Comparison of ENCODE assay signal across 15 cellular contexts in the genomic region with DNA sequence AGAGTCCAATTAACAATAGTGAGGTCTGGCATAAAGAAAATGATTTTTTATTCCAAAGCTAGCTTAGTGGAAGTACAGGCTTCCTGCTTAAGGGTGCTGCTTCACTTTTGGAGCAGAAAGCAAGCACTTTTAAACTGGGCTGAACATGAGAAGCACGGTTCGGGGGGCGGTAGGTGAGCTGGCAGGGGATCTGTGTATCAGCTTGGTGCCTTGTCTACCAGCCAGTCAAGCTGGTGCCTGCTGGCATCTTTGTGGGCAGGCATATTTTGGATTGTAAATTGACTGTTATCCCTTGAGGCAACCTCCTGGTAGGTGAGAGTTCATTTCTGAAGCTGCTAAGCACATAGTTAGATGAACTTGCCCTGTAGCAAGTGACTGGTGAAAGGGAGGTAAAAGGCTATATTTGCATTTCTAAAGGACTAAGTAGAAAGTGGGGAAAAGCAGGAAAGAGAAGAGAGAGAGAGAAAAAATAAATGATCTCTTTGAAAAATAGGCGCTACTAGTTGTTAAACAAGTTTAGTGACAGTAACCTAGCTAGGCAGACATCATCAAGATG.
DNase-seq lines count a peak whose midpoint lies in the region; ATAC-seq and TF ChIP-seq lines count a peak whose summit lies in the region.
"Had no signal": no experiment of that assay in that cellular context is flagged by ENCODE, and none has a peak within 500 bp of the region (broad histone marks: within the 10 kb centered on the region; RNA-seq: fewer than 3 reads in every experiment).

No MANE protein-coding gene starts in this region.

- H3K79me2 ChIP-seq in mammary epithelial cell (ENCODE audit: insufficient read depth, low read length) (no peaks in the 10 kb centered on the region), PC-9 (ENCODE audit: low read depth) (no peaks in the 10 kb centered on the region)

- intact Hi-C loops in mammary epithelial cell (cut with micrococcal nuclease) = no loop called here
- intact Hi-C loops in MCF 10A (cut with micrococcal nuclease) = no loop called here
- intact Hi-C loops in PC-9 (cut with micrococcal nuclease; ENCODE audit: unreplicated experiment) = no loop called here

- H3K36me3 ChIP-seq in mammary epithelial cell (ENCODE audit: insufficient read depth, low read length) = no peaks in the 10 kb centered on the region
- no peaks in the 10 kb centered on the region for H3K36me3 ChIP-seq in PC-9 (ENCODE audit: low read depth)

- no peaks in the 10 kb centered on the region for H3K4me1 Mint-ChIP-seq in MCF 10A (ENCODE audit: insufficient read depth, unreplicated experiment)
- H3K4me1 Mint-ChIP-seq: CD14-positive monocyte had no signal

- no peaks in the 10 kb centered on the region for H3F3A ChIP-seq in PC-9 (ENCODE audit: insufficient read depth, low read depth)

- H3K27me3 ChIP-seq in mammary epithelial cell (ENCODE audit: insufficient read depth, low read length) (no peaks in the 10 kb centered on the region), PC-9 (ENCODE audit: insufficient read depth, low read depth) (no peaks in the 10 kb centered on the region)

- H3K27ac ChIP-seq in mammary epithelial cell (ENCODE audit: insufficient read depth, low read depth, low read length) (no peak overlapping the region), PC-9 (no peak overlapping the region)
- H3K27ac ChIP-seq: 22Rv1 had no signal

- DNase-seq in mammary epithelial cell = no peak
- no peak for DNase-seq in MCF 10A (ENCODE audit: unreplicated experiment)
- no peak for DNase-seq in PC-9
- DNase-seq in islet precursor cell = peak; percentile 53
- no peak for DNase-seq in NCI-H1105 (lab: John Stamatoyannopoulos, UW)
- DNase-seq: Caco-2; CD8-positive, alpha-beta T cell; DND-41; GF-D8; H7 had no signal

- H3K27me3 Mint-ChIP-seq in MCF 10A (ENCODE audit: insufficient read depth, unreplicated experiment) = no peaks in the 10 kb centered on the region

- H3K4me2 ChIP-seq in mammary epithelial cell (ENCODE audit: insufficient read depth, low read depth, low read length) (no peak overlapping the region), PC-9 (no peak overlapping the region)

- H3K4me3 ChIP-seq in mammary epithelial cell (replicated peaks in 1 of 3; ENCODE audit: insufficient read depth in 1 of 3, low read depth in 2 of 3, low read length in 3 of 3) (no peak overlapping the region), PC-9 (no peak overlapping the region)

- H3K9ac ChIP-seq in mammary epithelial cell (ENCODE audit: insufficient read depth, low read length) = no peak overlapping the region

- H3K4me3 Mint-ChIP-seq in MCF 10A (ENCODE audit: unreplicated experiment) = no peak overlapping the region
- H3K4me3 Mint-ChIP-seq: CD14-positive monocyte; CD8-positive, alpha-beta T cell had no signal

- peaks cover 15% of the 10 kb centered on the region for H3K9me3 Mint-ChIP-seq in MCF 10A (ENCODE audit: unreplicated experiment)

- peaks cover 5% of the 10 kb centered on the region for H3K36me3 Mint-ChIP-seq in MCF 10A (ENCODE audit: insufficient read depth, unreplicated experiment)
- H3K36me3 Mint-ChIP-seq: CD14-positive monocyte; CD8-positive, alpha-beta T cell had no signal

- H2AFZ ChIP-seq in mammary epithelial cell (ENCODE audit: low read depth, low read length) = peak overlapping the region; percentile 14
- H2AFZ ChIP-seq in PC-9 = peak overlapping the region; percentile 28; the same call in 1 of the 2 replicates

- H4K20me1 ChIP-seq in mammary epithelial cell (ENCODE audit: insufficient read depth, low read length) (no peaks in the 10 kb centered on the region), PC-9 (ENCODE audit: insufficient read depth) (no peaks in the 10 kb centered on the region)

- WGBS in mammary epithelial cell (ENCODE audit: low coverage, missing lambda C conversion rate) = 0% methylated on average over 4 of the region's 4 CpGs

- H3K9me3 ChIP-seq in mammary epithelial cell (replicated peaks; ENCODE audit: insufficient read depth, low read length) (no peaks in the 10 kb centered on the region), PC-9 (ENCODE audit: insufficient read depth, low read depth) (peaks cover 9% of the 10 kb centered on the region; the same call in 1 of the 2 replicates)
- H3K9me3 ChIP-seq: Caco-2 had no signal

- H3K9me2 ChIP-seq in PC-9 (ENCODE audit: insufficient read depth) = no peaks in the 10 kb centered on the region

- TF ChIP-seq CTCF in mammary epithelial cell (conservative IDR thresholded peaks at IDR 0.05 in 1 of 2, IDR thresholded peaks at IDR 0.05 in 1 of 2; ENCODE audit: extremely low read depth in 1 of 2, insufficient read depth in 1 of 2, low read depth in 1 of 2, low read length in 2 of 2) (no peak), MCF 10A (IDR thresholded peaks at IDR 0.05; ENCODE audit: unreplicated experiment) (no peak), PC-9 (conservative IDR thresholded peaks at IDR 0.05) (no peak)

- in situ Hi-C loops in mammary epithelial cell (cut with MboI; ENCODE audit: low sequenced_read_pairs in 2 of 2) = no loop called here

- ATAC-seq in GM18520 (IDR thresholded peaks at IDR 0.05; ENCODE audit: unreplicated experiment) (no peak), HG02798 (IDR thresholded peaks at IDR 0.05; ENCODE audit: poor library complexity, unreplicated experiment) (no peak), GM19328 (IDR thresholded peaks at IDR 0.05; ENCODE audit: unreplicated experiment) (no peak)
- ATAC-seq: CD8-positive, alpha-beta T cell had no signal

- POLR2A ChIA-PET in MCF 10A (lab: Yijun Ruan, JAX) (no interaction called here), PC-9 (lab: Charles Lee; ENCODE audit: unreplicated experiment) (interaction anchor here (0.6 kb wide), 1 partner anchor 27 kb away, joined by 3 read pairs; no protein-coding TSS in a partner anchor)

- H3K4me1 ChIP-seq in mammary epithelial cell (ENCODE audit: insufficient read depth, low read length) (no peaks in the 10 kb centered on the region), PC-9 (replicated peaks; ENCODE audit: insufficient read depth) (peaks cover 14% of the 10 kb centered on the region)

- CTCF ChIA-PET in mammary epithelial cell (lab: Charles Lee; ENCODE audit: low non-redundant PET) = no interaction called here
- CTCF ChIA-PET in MCF 10A (lab: Yijun Ruan, JAX) = interaction anchor here (0.6 kb wide), 1 partner anchor 507 kb away, joined by 3 read pairs; no protein-coding TSS in a partner anchor
- CTCF ChIA-PET in PC-9 (lab: Charles Lee) = interaction anchor here (0.6 kb wide), 1 partner anchor 309 kb away, joined by 5 read pairs; no protein-coding TSS in a partner anchor

- no peak overlapping the region for H3K27ac Mint-ChIP-seq in MCF 10A (ENCODE audit: low read depth, unreplicated experiment)
- H3K27ac Mint-ChIP-seq: CD8-positive, alpha-beta T cell had no signal

- BruUV-seq in mammary epithelial cell (replicated peaks; lab: Mats Ljungman, UMichigan) = no TSS peak
- no TSS peak for BruUV-seq in MCF 10A (replicated peaks; lab: Mats Ljungman, UMichigan)
- no TSS peak for BruUV-seq in PC-9 (replicated peaks; lab: Mats Ljungman, UMichigan)

- dilution Hi-C loops in mammary epithelial cell (cut with HindIII; ENCODE audit: low sequenced_read_pairs) = no loop called here
